Comparison of ENCODE assay signal across 15 cellular contexts in genomic region chr17:9974460-9975381, GRCh38.
DNase-seq lines count a peak whose midpoint lies in the region; ATAC-seq and TF ChIP-seq lines count a peak whose summit lies in the region.
"Had no signal": no experiment of that assay in that cellular context is flagged by ENCODE, and none has a peak within 500 bp of the region (broad histone marks: within the 10 kb centered on the region; RNA-seq: fewer than 3 reads in every experiment).

No MANE protein-coding gene starts in this region.

- H3K27ac ChIP-seq in Peyer's patch (peak overlapping the region in 3 of 4 donors; percentile 16 to 63 (median 40)), heart right ventricle (peak overlapping the region in 7 of 10 donors; percentile 22 to 70 (median 53)), neutrophil (peak overlapping the region; percentile 85), uterus (peak overlapping the region; percentile 75 to 82)

- intact Hi-C loops in heart right ventricle (cut with DNase I) = no loop called here
- intact Hi-C loops in uterus (cut with DNase I; ENCODE audit: low total_unique reads) = no loop called here

- no peaks in the 10 kb centered on the region for H3K27me3 ChIP-seq in Peyer's patch
- H3K27me3 ChIP-seq in heart right ventricle = no peaks in the 10 kb centered on the region
- H3K27me3 ChIP-seq in neutrophil = no peaks in the 10 kb centered on the region
- no peaks in the 10 kb centered on the region for H3K27me3 ChIP-seq in uterus
- H3K27me3 ChIP-seq: ovary had no signal

- no peak overlapping the region for H3K4me3 ChIP-seq in Peyer's patch
- no peak overlapping the region for H3K4me3 ChIP-seq in heart right ventricle
- H3K4me3 ChIP-seq in neutrophil (ENCODE audit: low read depth in 1 of 2, low read length in 1 of 2) = peak overlapping the region in 1 of 2 experiments; percentile 21
- peak overlapping the region in 1 of 2 donors; percentile 3 for H3K4me3 ChIP-seq in uterus
- H3K4me3 ChIP-seq: ovary had no signal

- TF ChIP-seq POLR2A in Peyer's patch (IDR thresholded peaks at IDR 0.05) = no peak
- TF ChIP-seq POLR2A in uterus (IDR thresholded peaks at IDR 0.05) = no peak

- H3K4me1 ChIP-seq in Peyer's patch = peaks cover 0 to 8% (median 0%) of the 10 kb centered on the region in 4 donors
- peaks cover 0 to 59% (median 24%) of the 10 kb centered on the region in 9 donors for H3K4me1 ChIP-seq in heart right ventricle
- H3K4me1 ChIP-seq in neutrophil (ENCODE audit: control insufficient read depth in 1 of 2, insufficient read depth in 1 of 2, low read depth in 1 of 2, low read length in 1 of 2) = peaks cover 46 to 49% of the 10 kb centered on the region in 2 experiments
- H3K4me1 ChIP-seq in uterus = peaks cover 0 to 12% of the 10 kb centered on the region in 2 donors

- TF ChIP-seq CTCF in Peyer's patch (IDR thresholded peaks at IDR 0.05) (no peak), heart right ventricle (IDR thresholded peaks at IDR 0.05) (no peak), neutrophil (IDR thresholded peaks at IDR 0.05) (no peak), uterus (IDR thresholded peaks at IDR 0.05) (no peak)

- DNase-seq in Peyer's patch (no peak), heart right ventricle (no peak), uterus (no peak), HK-2 (ENCODE audit: unreplicated experiment) (no peak), NCI-H1694 (lab: John Stamatoyannopoulos, UW) (no peak), NCI-H510A treated with DMSO at 0.1 percent for 48 hours (lab: John Stamatoyannopoulos, UW) (no peak)
- DNase-seq: activated effector memory CD4-positive, alpha-beta T cell treated with Interleukin-2 at 50 U/mL for 16 hours; C1 segment of cervical spinal cord; DMS53; islet precursor cell; NCI-H1417; SK-N-SH; stimulated activated naive CD8-positive, alpha-beta T cell treated with anti-CD3 and anti-CD28 coated beads, Interleukin-15, amount 100 ng/mL, for 72 hours had no signal

- H3K9me3 ChIP-seq in Peyer's patch (no peaks in the 10 kb centered on the region), heart right ventricle (no peaks in the 10 kb centered on the region), neutrophil (no peaks in the 10 kb centered on the region), uterus (no peaks in the 10 kb centered on the region)
- H3K9me3 ChIP-seq: ovary, SK-N-SH had no signal

- 80 to 82% methylated on average over 16 of the region's 16 CpGs for WGBS in heart right ventricle, 2 donors

- H3K36me3 ChIP-seq in Peyer's patch (no peaks in the 10 kb centered on the region), heart right ventricle (peaks cover 0 to 12% (median 0%) of the 10 kb centered on the region in 9 donors), neutrophil (peaks cover 10% of the 10 kb centered on the region), uterus (no peaks in the 10 kb centered on the region)
- H3K36me3 ChIP-seq: ovary had no signal

- ATAC-seq in heart right ventricle = peak in 4 of 8 donors; percentile 19 to 51 (median 38)
- ATAC-seq: stimulated activated naive CD8-positive, alpha-beta T cell treated with anti-CD3 and anti-CD28 coated beads, Interleukin-15, amount 100 ng/mL, for 72 hours had no signal
